In genomic region chr11:10858505-10859360, GRCh38 we compare ENCODE assay signal across 8 cellular contexts. TPM values are rescaled to one million over a fixed set of nuclear protein-coding genes. Genes with fewer than 3 reads are reported as not detected.
DNase-seq lines count a peak whose midpoint lies in the region; ATAC-seq and TF ChIP-seq lines count a peak whose summit lies in the region.

No MANE protein-coding gene starts in this region.

- peaks cover 22 to 79% (median 42%) of the 10 kb centered on the region in 6 donors for H3K4me1 ChIP-seq in spleen

- peaks cover 3 to 25% (median 19%) of the 10 kb centered on the region in 6 donors for H3K36me3 ChIP-seq in spleen

- peak overlapping the region; percentile 91 to 97 for H3K4me3 ChIP-seq in cardiac fibroblast (replicated peaks in 1 of 2; ENCODE audit: low read depth in 2 of 2, low read length in 2 of 2)
- H3K4me3 ChIP-seq in spleen, result peak overlapping the region; percentile 61 to 95 (median 84)

- DNase-seq in ELF-1 (ENCODE audit: low read depth, low spot score), result peak; percentile 91
- DNase-seq in KG1 (lab: John Stamatoyannopoulos, UW), result peak; percentile 69
- peak; percentile 37 for DNase-seq in T-helper 9 cell
- DNase-seq in cardiac fibroblast (ENCODE audit: low read depth in 2 of 2), result no peak
- peak; percentile 60 for DNase-seq in iris pigment epithelial cell (ENCODE audit: low read depth)
- DNase-seq in spleen, result peak; percentile 92
- DNase-seq in retina, result no peak

- H3K27me3 ChIP-seq in spleen (replicated peaks in 1 of 7), result no peaks in the 10 kb centered on the region

- intact Hi-C loops in spleen (cut with DNase I; ENCODE audit: low total_unique reads), result no loop called here

- H3K9me3 ChIP-seq in spleen, result no peaks in the 10 kb centered on the region

- peak overlapping the region; percentile 90 to 99 (median 98) for H3K27ac ChIP-seq in spleen

- no peak for TF ChIP-seq CTCF in cardiac fibroblast (IDR thresholded peaks at IDR 0.05; ENCODE audit: low read depth, low read length)
- no peak for TF ChIP-seq CTCF in spleen (IDR thresholded peaks at IDR 0.05 in 8 of 11, conservative IDR thresholded peaks at IDR 0.05 in 3 of 11)

- WGBS in spleen, 5 donors, result 0 to 1% (median 1%) methylated on average over 34 to 42 of the region's 42 CpGs

- TF ChIP-seq POLR2A in spleen (IDR thresholded peaks at IDR 0.05), result peak in 2 of 3 donors; percentile 3 to 18

- ATAC-seq in GM21723 (IDR thresholded peaks at IDR 0.05; ENCODE audit: unreplicated experiment), result peak; percentile 33

RNA-seq across cellular contexts. Expression of gene ZBED5, which starts 0.9 kb away (rescaled TPM):
- total RNA-seq in spleen, result 10 to 100 TPM; 54.8 to 83.8 (median 66.9) TPM
- 10 to 100 TPM; 43.5 to 70.1 (median 46.7) TPM for polyA plus RNA-seq in spleen

RNA-seq across cellular contexts. Expression of gene EIF4G2, which starts 50.0 kb away (rescaled TPM):
- total RNA-seq in spleen, result 100 to 1,000 TPM; 444 to 712 (median 622) TPM
- 100 to 1,000 TPM; 178 to 264 (median 218) TPM for polyA plus RNA-seq in spleen

Comparison
In these comparisons a context has a peak if more than half of its experiments do, and no peak if none do; other contexts are left out.
1. DNase-seq: peak in ELF-1 (single experiment), KG1 (single experiment), T-helper 9 cell (single experiment), iris pigment epithelial cell (single experiment) and spleen (single experiment); none in cardiac fibroblast (0 of 2) and retina (single experiment).